Comparison of ENCODE assay signal across 35 cellular contexts in the genomic region with DNA sequence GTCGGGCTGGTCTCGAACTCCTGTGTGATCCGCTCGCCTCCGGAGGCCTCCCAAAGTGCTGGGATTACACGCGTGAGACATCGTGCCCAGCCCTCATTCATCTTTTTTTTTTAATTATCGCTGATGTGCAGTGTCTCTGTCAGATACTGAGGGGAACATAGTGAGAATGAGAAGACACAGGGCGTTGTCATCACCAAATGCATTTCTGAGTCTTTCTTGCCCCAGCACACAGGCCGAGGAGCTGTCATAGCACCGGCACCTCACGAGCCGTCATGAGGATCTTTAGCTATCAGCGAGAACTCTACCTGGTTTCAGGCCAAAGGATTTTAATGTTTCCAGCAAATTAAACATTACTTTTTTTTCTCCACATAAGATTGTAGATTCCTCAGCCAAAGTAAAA.
DNase-seq lines count a peak whose midpoint lies in the region; ATAC-seq and TF ChIP-seq lines count a peak whose summit lies in the region.
"Had no signal": no experiment of that assay in that cellular context is flagged by ENCODE, and none has a peak within 500 bp of the region (broad histone marks: within the 10 kb centered on the region; RNA-seq: fewer than 3 reads in every experiment).

No MANE protein-coding gene starts in this region.

- TF ChIP-seq POLR2A in esophagus muscularis mucosa (IDR thresholded peaks at IDR 0.05; ENCODE audit: low read depth) (no peak), gastroesophageal sphincter (IDR thresholded peaks at IDR 0.05) (no peak)

- DNase-seq in cardiac muscle cell (ENCODE audit: low read depth in 1 of 2, low spot score in 1 of 2), result no peak
- no peak for DNase-seq in heart right ventricle
- no peak for DNase-seq in esophagus muscularis mucosa (ENCODE audit: extremely low spot score)
- DNase-seq in neural progenitor cell (ENCODE audit: low spot score), result no peak
- no peak for DNase-seq in chondrocyte (ENCODE audit: low spot score)
- DNase-seq in amygdala (lab: John Stamatoyannopoulos, UW), result no peak
- no peak for DNase-seq in left colon
- DNase-seq: 8988T; ACHN; AML-193; BE2C; C1 segment of cervical spinal cord; Caco-2; Calu3; CD4-positive, alpha-beta memory T cell; CD4-positive, alpha-beta T cell; CD4-positive, CD25-positive, alpha-beta regulatory T cell; CD8-positive, alpha-beta memory T cell; CD8-positive, alpha-beta T cell; COR-L47; DMS 273 treated with DMSO at 0.1 percent for 48 hours; DMS153; DMS53; DMS79; DMS79 treated with DMSO at 0.1 percent for 48 hours; DND-41; EL had no signal

- no peaks in the 10 kb centered on the region for H3K4me1 Mint-ChIP-seq in neural progenitor cell
- peaks cover 6% of the 10 kb centered on the region for H3K4me1 Mint-ChIP-seq in chondrocyte (ENCODE audit: low read depth)
- H3K4me1 Mint-ChIP-seq: B cell; CD14-positive monocyte; CD4-positive, alpha-beta memory T cell; CD4-positive, CD25-positive, alpha-beta regulatory T cell; CD8-positive, alpha-beta memory T cell had no signal

- no peaks in the 10 kb centered on the region for H3F3A ChIP-seq in neural progenitor cell (ENCODE audit: low read depth)

- H3K4me3 ChIP-seq in cardiac muscle cell (no peak overlapping the region), heart right ventricle (no peak overlapping the region), esophagus muscularis mucosa (no peak overlapping the region), gastroesophageal sphincter (no peak overlapping the region), neural progenitor cell (no peak overlapping the region)
- H3K4me3 ChIP-seq: A549; BLaER1; BLaER1 treated with 17β-estradiol and CSF1 and Interleukin-3, amounts not matched to agents 10 nM and 100 nM had no signal

- no peaks in the 10 kb centered on the region for H3K9me3 ChIP-seq in cardiac muscle cell (ENCODE audit: low read depth)
- peaks cover 0 to 51% (median under 1%) of the 10 kb centered on the region in 11 donors for H3K9me3 ChIP-seq in heart right ventricle
- peaks cover 0 to 10% (median 4%) of the 10 kb centered on the region in 4 donors for H3K9me3 ChIP-seq in esophagus muscularis mucosa
- H3K9me3 ChIP-seq in gastroesophageal sphincter, result peaks cover 0 to 4% (median 0%) of the 10 kb centered on the region in 3 donors
- no peaks in the 10 kb centered on the region for H3K9me3 ChIP-seq in neural progenitor cell (ENCODE audit: low read depth)
- H3K9me3 ChIP-seq: BE2C; BLaER1; BLaER1 treated with 17β-estradiol and CSF1 and Interleukin-3, amounts not matched to agents 10 nM and 100 nM; Caco-2 had no signal

- H3K4me1 ChIP-seq in cardiac muscle cell (ENCODE audit: low read depth) (peaks cover 6% of the 10 kb centered on the region), heart right ventricle (no peaks in the 10 kb centered on the region), esophagus muscularis mucosa (peaks cover 0 to 19% (median 7%) of the 10 kb centered on the region in 4 donors), gastroesophageal sphincter (peaks cover 0 to 8% (median 0%) of the 10 kb centered on the region in 3 donors), neural progenitor cell (no peaks in the 10 kb centered on the region)
- H3K4me1 ChIP-seq: A549; BE2C; BLaER1; BLaER1 treated with 17β-estradiol and CSF1 and Interleukin-3, amounts not matched to agents 10 nM and 100 nM; Caco-2 had no signal

- TF ChIP-seq CTCF in cardiac muscle cell (IDR thresholded peaks at IDR 0.05; ENCODE audit: low read depth, low read length), result no peak
- TF ChIP-seq CTCF in heart right ventricle (IDR thresholded peaks at IDR 0.05), result no peak
- TF ChIP-seq CTCF in esophagus muscularis mucosa (IDR thresholded peaks at IDR 0.05), result no peak
- no peak for TF ChIP-seq CTCF in gastroesophageal sphincter (IDR thresholded peaks at IDR 0.05)
- TF ChIP-seq CTCF in neural progenitor cell (IDR thresholded peaks at IDR 0.05), result no peak
- no peak for TF ChIP-seq CTCF in chondrocyte (IDR thresholded peaks at IDR 0.05)

- no peaks in the 10 kb centered on the region for H4K20me1 ChIP-seq in neural progenitor cell (ENCODE audit: low read depth)
- H4K20me1 ChIP-seq: BLaER1; BLaER1 treated with 17β-estradiol and CSF1 and Interleukin-3, amounts not matched to agents 10 nM and 100 nM had no signal

- H2AFZ ChIP-seq in neural progenitor cell (replicated peaks), result no peak overlapping the region

- 49 to 64% methylated on average over 15 of the region's 15 CpGs for WGBS in heart right ventricle, 2 donors
- WGBS in esophagus muscularis mucosa, result 56% methylated on average over 15 of the region's 15 CpGs
- WGBS in gastroesophageal sphincter (ENCODE audit: low coverage in 1 of 2), 2 donors, result 0 to 58% methylated on average over 3 to 14 of the region's 15 CpGs

- H3K36me3 ChIP-seq in cardiac muscle cell (no peaks in the 10 kb centered on the region), heart right ventricle (no peaks in the 10 kb centered on the region), esophagus muscularis mucosa (no peaks in the 10 kb centered on the region), gastroesophageal sphincter (no peaks in the 10 kb centered on the region), neural progenitor cell (no peaks in the 10 kb centered on the region)
- H3K36me3 ChIP-seq: BE2C; BLaER1; BLaER1 treated with 17β-estradiol and CSF1 and Interleukin-3, amounts not matched to agents 10 nM and 100 nM had no signal

- ATAC-seq in heart right ventricle (no peak), gastroesophageal sphincter (no peak), left colon (no peak)
- ATAC-seq: A549; CD8-positive, alpha-beta T cell had no signal

- H3K27ac ChIP-seq in cardiac muscle cell (peak overlapping the region; percentile 66), heart right ventricle (no peak overlapping the region), esophagus muscularis mucosa (replicated peaks in 1 of 4) (peak overlapping the region; percentile 37 to 58 (median 50)), gastroesophageal sphincter (peak overlapping the region in 3 of 4 donors; percentile 24 to 64 (median 58)), neural progenitor cell (no peak overlapping the region)
- H3K27ac ChIP-seq: 22Rv1; A549; BLaER1; BLaER1 treated with 17β-estradiol and CSF1 and Interleukin-3, amounts not matched to agents 10 nM and 100 nM; C4-2B had no signal

- H3K27me3 Mint-ChIP-seq in neural progenitor cell (ENCODE audit: insufficient read depth, low read depth) (peaks cover 5% of the 10 kb centered on the region), chondrocyte (ENCODE audit: low read depth) (no peaks in the 10 kb centered on the region)
- H3K27me3 Mint-ChIP-seq: B cell; CD4-positive, alpha-beta memory T cell; CD4-positive, alpha-beta T cell; CD4-positive, CD25-positive, alpha-beta regulatory T cell; CD8-positive, alpha-beta memory T cell had no signal

- intact Hi-C loops in heart right ventricle (cut with DNase I) (no loop called here), esophagus muscularis mucosa (cut with DNase I) (no loop called here), left colon (cut with DNase I, micrococcal nuclease) (no loop called here)

- no peak overlapping the region for H3K9ac ChIP-seq in neural progenitor cell
- H3K9ac ChIP-seq: BLaER1; BLaER1 treated with 17β-estradiol and CSF1 and Interleukin-3, amounts not matched to agents 10 nM and 100 nM had no signal

- no peaks in the 10 kb centered on the region for H3K79me2 ChIP-seq in neural progenitor cell (ENCODE audit: low read depth)

- no peak overlapping the region for H3K4me3 Mint-ChIP-seq in neural progenitor cell
- no peak overlapping the region for H3K4me3 Mint-ChIP-seq in chondrocyte (ENCODE audit: unreplicated experiment)
- H3K4me3 Mint-ChIP-seq: B cell; CD14-positive monocyte; CD4-positive, alpha-beta memory T cell; CD4-positive, alpha-beta T cell; CD4-positive, CD25-positive, alpha-beta regulatory T cell; CD8-positive, alpha-beta memory T cell; CD8-positive, alpha-beta T cell had no signal

- H3K27me3 ChIP-seq in cardiac muscle cell (no peaks in the 10 kb centered on the region), heart right ventricle (no peaks in the 10 kb centered on the region), esophagus muscularis mucosa (no peaks in the 10 kb centered on the region), gastroesophageal sphincter (no peaks in the 10 kb centered on the region), neural progenitor cell (no peaks in the 10 kb centered on the region)
- H3K27me3 ChIP-seq: BE2C; BLaER1; BLaER1 treated with 17β-estradiol and CSF1 and Interleukin-3, amounts not matched to agents 10 nM and 100 nM had no signal

- H3K36me3 Mint-ChIP-seq in neural progenitor cell (peaks cover 2% of the 10 kb centered on the region), chondrocyte (ENCODE audit: low read depth) (peaks cover 1% of the 10 kb centered on the region)
- H3K36me3 Mint-ChIP-seq: CD14-positive monocyte; CD4-positive, alpha-beta memory T cell; CD4-positive, CD25-positive, alpha-beta regulatory T cell; CD8-positive, alpha-beta memory T cell; CD8-positive, alpha-beta T cell had no signal

- H3K27ac Mint-ChIP-seq in neural progenitor cell, result peak overlapping the region; percentile 60
- H3K27ac Mint-ChIP-seq in chondrocyte (ENCODE audit: unreplicated experiment), result no peak overlapping the region
- H3K27ac Mint-ChIP-seq: B cell; CD14-positive monocyte; CD4-positive, alpha-beta memory T cell; CD4-positive, alpha-beta T cell; CD4-positive, CD25-positive, alpha-beta regulatory T cell; CD8-positive, alpha-beta memory T cell; CD8-positive, alpha-beta T cell had no signal

- no peak overlapping the region for H3K4me2 ChIP-seq in neural progenitor cell
- H3K4me2 ChIP-seq: A549; BLaER1; BLaER1 treated with 17β-estradiol and CSF1 and Interleukin-3, amounts not matched to agents 10 nM and 100 nM had no signal

- peaks cover 7% of the 10 kb centered on the region for H3K9me3 Mint-ChIP-seq in neural progenitor cell
- peaks cover 14% of the 10 kb centered on the region for H3K9me3 Mint-ChIP-seq in chondrocyte (ENCODE audit: low read depth)

- no peak for TF ChIP-seq EP300 in esophagus muscularis mucosa (IDR thresholded peaks at IDR 0.05)
- TF ChIP-seq EP300 in gastroesophageal sphincter (IDR thresholded peaks at IDR 0.05), result no peak

Comparison
In these comparisons a context has a peak if more than half of its experiments do, and no peak if none do; other contexts are left out.
1. H3K27ac ChIP-seq: peak in cardiac muscle cell (single experiment), esophagus muscularis mucosa (4 of 4) and gastroesophageal sphincter (3 of 4); none in heart right ventricle (0 of 10) and neural progenitor cell (single experiment).